8 cellular contexts compared by ENCODE assay signal in genomic region chr1:117060441-117061317, GRCh38. TPM values are rescaled to one million over a fixed set of nuclear protein-coding genes. Genes with fewer than 3 reads are reported as not detected.
DNase-seq lines count a peak whose midpoint lies in the region; ATAC-seq and TF ChIP-seq lines count a peak whose summit lies in the region.

No MANE protein-coding gene starts in this region.

- DNase-seq in activated CD4-positive, CD25-positive, alpha-beta regulatory T cell treated with anti-CD3 and anti-CD28 coated beads, Interleukin-2, amount 50 U/mL, for 72 hours, result no peak
- DNase-seq in activated B cell treated with CpG ODN at 0.5 μM for 24 hours (no peak), left cardiac atrium (no peak), renal cortical epithelial cell (ENCODE audit: low read depth) (peak; percentile 73)

- POLR2A ChIA-PET in activated B cell treated with CpG ODN at 0.5 μM for 24 hours (lab: Charles Lee), result interaction anchor here (0.8 to 2.0 kb wide), 7 partner anchors 9 to 556 kb away, joined by 3 to 9 read pairs (median 3); partner anchors contain the start of gene MAN1A2

- H3K9ac ChIP-seq in KMS-11, result peak overlapping the region; percentile 91

- CTCF ChIA-PET in activated B cell treated with CpG ODN at 0.5 μM for 24 hours (lab: Charles Lee), result interaction anchor here (0.7 to 1.8 kb wide), 7 partner anchors 11 to 583 kb away, joined by 3 to 8 read pairs (median 5); no protein-coding TSS in a partner anchor

- H4K20me1 ChIP-seq in KMS-11 (ENCODE audit: insufficient read depth), result no peaks in the 10 kb centered on the region

- peaks cover 17% of the 10 kb centered on the region; the same call in 1 of the 2 replicates for H3K79me2 ChIP-seq in KMS-11 (ENCODE audit: insufficient read depth, low read depth)

- TF ChIP-seq CTCF in KMS-11 (conservative IDR thresholded peaks at IDR 0.05; ENCODE audit: low read depth, low read length) (no peak), activated B cell treated with CpG ODN at 0.5 μM for 24 hours (IDR thresholded peaks at IDR 0.05) (no peak)

- H3K27me3 Mint-ChIP-seq in activated B cell treated with CpG ODN at 0.5 μM for 24 hours, result no peaks in the 10 kb centered on the region

- peaks cover 34% of the 10 kb centered on the region for H3K4me1 ChIP-seq in KMS-11 (ENCODE audit: low read depth, poor library complexity, severe bottlenecking)

- no peak overlapping the region for H3K4me3 Mint-ChIP-seq in activated B cell treated with CpG ODN at 0.5 μM for 24 hours

- peaks cover 26% of the 10 kb centered on the region for H3K4me1 Mint-ChIP-seq in activated B cell treated with CpG ODN at 0.5 μM for 24 hours

- peaks cover 18% of the 10 kb centered on the region for H3K36me3 Mint-ChIP-seq in activated B cell treated with CpG ODN at 0.5 μM for 24 hours (ENCODE audit: low read depth)

- ATAC-seq in activated CD4-positive, CD25-positive, alpha-beta regulatory T cell treated with anti-CD3 and anti-CD28 coated beads, Interleukin-2, amount 50 U/mL, for 24 hours, result peak; percentile 2 to 4
- ATAC-seq in GM21447 (IDR thresholded peaks at IDR 0.05; ENCODE audit: unreplicated experiment) (peak; percentile 5), activated B cell treated with CpG ODN at 0.5 μM for 24 hours (ENCODE audit: low read depth) (peak; percentile 3), left cardiac atrium (peak; percentile 56 to 74), GM19452 (IDR thresholded peaks at IDR 0.05; ENCODE audit: unreplicated experiment) (no peak)

- H3K9me3 Mint-ChIP-seq in activated B cell treated with CpG ODN at 0.5 μM for 24 hours, result no peaks in the 10 kb centered on the region

- intact Hi-C loops in activated B cell treated with CpG ODN at 0.5 μM for 24 hours (cut with micrococcal nuclease) (loop anchor here (1.0 to 10.0 kb wide), 10 partner anchors 61 to 1083 kb away; partner anchors contain the start of genes ATP1A1, CD58, GDAP2 and SLC22A15), left cardiac atrium (cut with DNase I) (no loop called here)

- peak overlapping the region; percentile 83 for H3K4me2 ChIP-seq in KMS-11

- no peaks in the 10 kb centered on the region for H3K27me3 ChIP-seq in KMS-11 (ENCODE audit: insufficient read depth, low read depth)

- H3K36me3 ChIP-seq in KMS-11 (ENCODE audit: insufficient read depth), result no peaks in the 10 kb centered on the region

- H3K27ac Mint-ChIP-seq in activated B cell treated with CpG ODN at 0.5 μM for 24 hours, result no peak overlapping the region

- peak overlapping the region; percentile 93 for H3K27ac ChIP-seq in KMS-11

- H2AFZ ChIP-seq in KMS-11 (ENCODE audit: low read depth), result peak overlapping the region; percentile 28

- H3K4me3 ChIP-seq in KMS-11 (IDR thresholded peaks at IDR 0.05; ENCODE audit: insufficient read depth, low read depth, low read length), result peak overlapping the region; percentile 17

RNA-seq across cellular contexts. Expression of gene TTF2, which starts 0.6 kb away (rescaled TPM):
- 33.4 and 37.7 TPM in 2 replicates for total RNA-seq in activated B cell treated with CpG ODN at 0.5 μM for 24 hours
- 1 to 10 TPM; 8.0 to 9.4 TPM for total RNA-seq in left cardiac atrium
- total RNA-seq in renal cortical epithelial cell, result 17.9 and 30.7 TPM in 2 replicates

RNA-seq across cellular contexts. Expression of gene CD101, which starts 59.1 kb away (rescaled TPM):
- total RNA-seq in activated B cell treated with CpG ODN at 0.5 μM for 24 hours (0.42 and 0.46 TPM in 2 replicates), left cardiac atrium (1 to 10 TPM; 1.1 to 3.1 TPM), renal cortical epithelial cell (0.35 and 0.45 TPM in 2 replicates)
